Comparison of ENCODE assay signal across 13 cellular contexts in the genomic region with DNA sequence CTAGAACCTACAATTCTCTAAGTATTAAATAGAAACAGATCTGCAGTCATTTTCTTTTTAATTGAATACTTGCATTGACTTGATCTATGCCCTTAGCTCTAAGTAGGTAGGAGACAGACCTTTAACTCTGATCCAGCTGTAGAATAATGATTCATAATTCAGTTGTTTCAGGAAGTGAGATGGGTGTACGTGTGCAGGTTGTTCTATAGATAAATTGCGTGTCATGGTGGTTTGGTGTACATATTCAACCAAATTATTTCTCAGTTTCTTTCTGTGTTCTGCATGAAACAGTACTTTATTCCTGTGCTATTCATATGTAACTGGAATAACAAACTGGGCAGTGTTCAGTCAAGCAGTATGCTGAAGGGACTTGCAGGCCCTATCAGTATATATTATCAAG. TPM values are rescaled to one million over a fixed set of nuclear protein-coding genes. Genes with fewer than 3 reads are reported as not detected.
DNase-seq lines count a peak whose midpoint lies in the region; ATAC-seq and TF ChIP-seq lines count a peak whose summit lies in the region.
"Had no signal": no experiment of that assay in that cellular context is flagged by ENCODE, and none has a peak within 500 bp of the region (broad histone marks: within the 10 kb centered on the region; RNA-seq: fewer than 3 reads in every experiment).

No MANE protein-coding gene starts in this region.

- no peak for DNase-seq in NCI-H446 treated with DMSO at 0.1 percent for 48 hours (lab: John Stamatoyannopoulos, UW)
- DNase-seq in foreskin fibroblast = no peak
- DNase-seq in foreskin keratinocyte = no peak
- no peak for DNase-seq in GM13976 (ENCODE audit: low spot score)
- DNase-seq: activated naive CD4-positive, alpha-beta T cell; dermis blood vessel endothelial cell; NCI-H187; psoas muscle; transverse colon had no signal

- no peak for TF ChIP-seq CTCF in foreskin fibroblast (IDR thresholded peaks at IDR 0.05; ENCODE audit: low read depth, low read length)
- no peak for TF ChIP-seq CTCF in foreskin keratinocyte (conservative IDR thresholded peaks at IDR 0.05)
- TF ChIP-seq CTCF in GM13976 (IDR thresholded peaks at IDR 0.05; ENCODE audit: borderline replicate concordance, control extremely low read depth, extremely low read depth, insufficient read depth, missing control alignments) = no peak

- ATAC-seq in GM18505 (IDR thresholded peaks at IDR 0.05; ENCODE audit: unreplicated experiment) (peak; percentile 57), GM19438 (IDR thresholded peaks at IDR 0.05; ENCODE audit: low read depth, unreplicated experiment) (peak; percentile 41), HG02885 (IDR thresholded peaks at IDR 0.05; ENCODE audit: poor library complexity, unreplicated experiment) (peak; percentile 61), foreskin keratinocyte (no peak)
- ATAC-seq: psoas muscle had no signal

- H3K9me3 ChIP-seq in KOPT-K1 (ENCODE audit: insufficient read depth, low read length, poor library complexity, severe bottlenecking) = peaks cover 9% of the 10 kb centered on the region
- H3K9me3 ChIP-seq: psoas muscle, transverse colon had no signal

- no peaks in the 10 kb centered on the region for H3K27me3 ChIP-seq in foreskin keratinocyte
- H3K27me3 ChIP-seq: transverse colon had no signal

- H3K4me1 ChIP-seq in foreskin keratinocyte = no peaks in the 10 kb centered on the region
- H3K4me1 ChIP-seq: psoas muscle, transverse colon had no signal

- H3K36me3 ChIP-seq in KOPT-K1 (ENCODE audit: insufficient read depth, low read length) = peaks cover 8% of the 10 kb centered on the region
- H3K36me3 ChIP-seq: transverse colon had no signal

- TF ChIP-seq POLR2A in GM18505 (IDR thresholded peaks at IDR 0.05; ENCODE audit: borderline replicate concordance, extremely low read depth, insufficient read depth, insufficient read length) = no peak

- H3K4me3 ChIP-seq in foreskin fibroblast (ENCODE audit: low read depth in 1 of 2, low read length in 2 of 2) = no peak overlapping the region
- H3K4me3 ChIP-seq: psoas muscle, transverse colon had no signal

- H3K27ac ChIP-seq in KOPT-K1 (ENCODE audit: low read depth, low read length, poor library complexity, severe bottlenecking) = peak overlapping the region; percentile 7
- no peak overlapping the region for H3K27ac ChIP-seq in foreskin keratinocyte
- H3K27ac ChIP-seq: psoas muscle, transverse colon had no signal

- in situ Hi-C loops in GM13976 (cut with MboI; ENCODE audit: low sequenced_read_pairs, unreplicated experiment) = no loop called here

RNA-seq across cellular contexts. Expression of gene CD226, which starts 34.3 kb away (rescaled TPM):
- total RNA-seq in foreskin keratinocyte = 0.60 and 0.75 TPM in 2 replicates
- 0.11 and 0.14 TPM in 2 replicates for polyA plus RNA-seq in foreskin keratinocyte
